In genomic region chr17:82831818-82832200, GRCh38 we compare ENCODE assay signal across 15 cellular contexts. TPM values are rescaled to one million over a fixed set of nuclear protein-coding genes. Genes with fewer than 3 reads are reported as not detected.
"Had no signal": no experiment of that assay in that cellular context is flagged by ENCODE, and none has a peak within 500 bp of the region (broad histone marks: within the 10 kb centered on the region; RNA-seq: fewer than 3 reads in every experiment).

No MANE protein-coding gene starts in this region.

- DNase-seq: activated CD4-positive, alpha-beta T cell treated with anti-CD3 and anti-CD28 coated beads, Interleukin-2, amount 50 U/mL, for 4 hours; activated effector memory CD4-positive, alpha-beta T cell treated with anti-CD3 and anti-CD28 coated beads, Interleukin-2, amount 50 U/mL, for 16 hours; activated naive CD8-positive, alpha-beta T cell treated with anti-CD3 and anti-CD28 coated beads for 36 hours; activated T-cell treated with anti-CD3 and anti-CD28 coated beads, Interleukin-2, amount 50 U/mL, for 1 hour; gastrocnemius medialis; kidney glomerular epithelial cell; naive thymus-derived CD4-positive, alpha-beta T cell; nucleus accumbens; stimulated activated naive CD4-positive, alpha-beta T cell treated with Interleukin-2 at 50 U/mL for 16 hours had no signal

- H3K9me3 ChIP-seq: gastrocnemius medialis, upper lobe of right lung had no signal

- H3K27ac Mint-ChIP-seq: activated naive CD8-positive, alpha-beta T cell treated with anti-CD3 and anti-CD28 coated beads for 36 hours had no signal

- H3K27me3 Mint-ChIP-seq: activated naive CD8-positive, alpha-beta T cell treated with anti-CD3 and anti-CD28 coated beads for 36 hours; naive thymus-derived CD4-positive, alpha-beta T cell; progenitor cell of endocrine pancreas had no signal

- H3K4me3 Mint-ChIP-seq: activated naive CD8-positive, alpha-beta T cell treated with anti-CD3 and anti-CD28 coated beads for 36 hours; naive thymus-derived CD4-positive, alpha-beta T cell had no signal

- ATAC-seq: gastrocnemius medialis; naive thymus-derived CD4-positive, alpha-beta T cell; sciatic nerve; upper lobe of right lung had no signal

- H3K27me3 ChIP-seq: gastrocnemius medialis, upper lobe of right lung had no signal

- H3K27ac ChIP-seq: upper lobe of right lung had no signal

- H3K4me3 ChIP-seq: lung, upper lobe of right lung had no signal

- H3K4me1 Mint-ChIP-seq: activated naive CD8-positive, alpha-beta T cell treated with anti-CD3 and anti-CD28 coated beads for 36 hours had no signal

- H3K36me3 ChIP-seq: gastrocnemius medialis had no signal

RNA-seq across cellular contexts. Expression of gene ZNF750, which starts 8.0 kb away (rescaled TPM):
- total RNA-seq: activated naive CD8-positive, alpha-beta T cell treated with anti-CD3 and anti-CD28 coated beads for 36 hours; mononuclear cell; naive thymus-derived CD4-positive, alpha-beta T cell; sciatic nerve; T-helper 2 cell treated with Interferon-gamma antibody and Interleukin-4, amounts not matched to agents 100 ng/mL and 5 ng/mL, for 36 hours had no signal
